7 cellular contexts compared by ENCODE assay signal in the genomic region with DNA sequence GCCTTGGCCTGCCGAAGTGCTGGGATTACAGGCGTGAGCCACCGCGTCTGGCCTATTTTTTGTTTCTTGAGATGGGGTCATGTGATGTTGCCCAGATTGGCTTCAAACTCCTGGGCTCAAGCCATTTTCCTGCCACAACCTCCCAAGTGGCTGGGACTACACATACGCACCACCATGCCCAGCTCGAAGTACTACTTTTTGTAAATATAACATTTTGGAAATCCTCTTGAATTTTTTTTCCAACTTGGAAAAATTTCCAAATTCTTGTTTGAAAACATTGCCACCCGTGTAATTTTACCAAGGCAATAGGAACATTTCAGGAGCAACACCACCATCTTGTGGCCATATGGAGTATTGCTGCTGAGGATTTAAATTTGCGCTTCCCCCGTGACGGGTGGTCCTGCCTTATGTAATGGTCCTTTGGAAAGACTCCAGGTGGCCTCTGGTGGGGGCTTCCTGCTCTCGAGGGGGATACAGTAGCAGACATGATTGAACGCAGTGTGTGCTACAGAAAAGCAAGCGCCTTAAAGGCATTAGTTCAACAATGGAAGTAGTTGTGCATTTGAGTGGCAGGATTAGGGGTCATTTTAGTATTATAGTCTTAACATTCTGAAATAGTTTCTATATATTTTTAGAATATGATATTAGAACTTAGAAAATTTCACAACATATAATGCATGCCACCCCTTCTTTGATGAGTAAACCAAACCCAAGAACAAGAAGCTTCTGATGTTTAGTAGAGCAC. TPM values are rescaled to one million over a fixed set of nuclear protein-coding genes. Genes with fewer than 3 reads are reported as not detected.
DNase-seq lines count a peak whose midpoint lies in the region; ATAC-seq, FAIRE-seq and TF ChIP-seq lines count a peak whose summit lies in the region.

No MANE protein-coding gene starts in this region.

- peaks cover 4 to 19% of the 10 kb centered on the region in 2 donors for H3K36me3 ChIP-seq in kidney (ENCODE audit: control insufficient read depth in 1 of 2, insufficient read depth in 2 of 2, low read length in 2 of 2)

- H3K4me3 ChIP-seq in GM12865 (ENCODE audit: low read depth, low read length) (no peak overlapping the region), WI38 (ENCODE audit: low read depth, low read length) (no peak overlapping the region), cardiac fibroblast (replicated peaks in 1 of 2; ENCODE audit: low read depth in 2 of 2, low read length in 2 of 2) (no peak overlapping the region), kidney (ENCODE audit: low read length in 2 of 2) (no peak overlapping the region)

- no peaks in the 10 kb centered on the region for H3K9me3 ChIP-seq in kidney (ENCODE audit: control insufficient read depth in 1 of 2, low read length in 2 of 2)

- H3K9ac ChIP-seq in kidney (ENCODE audit: low read length in 2 of 2), result no peak overlapping the region

- intact Hi-C loops in kidney (cut with DNase I), result no loop called here

- H3K4me1 ChIP-seq in kidney (ENCODE audit: control insufficient read depth in 1 of 2, insufficient read depth in 1 of 2, low read depth in 1 of 2, low read length in 2 of 2), result peaks cover 0 to 2% of the 10 kb centered on the region in 2 donors

- peak; percentile 61 for FAIRE-seq in kidney (lab: Jason Lieb, UNC)

- H3K27ac ChIP-seq in kidney (ENCODE audit: low read depth in 2 of 2, low read length in 2 of 2), result no peak overlapping the region

- peak; percentile 74 for DNase-seq in GM12865 (ENCODE audit: low read depth)
- DNase-seq in NCI-H1105 treated with DMSO at 0.1 percent for 48 hours (lab: John Stamatoyannopoulos, UW), result peak; percentile 28
- DNase-seq in cardiac fibroblast (ENCODE audit: low read depth in 2 of 2), result peak; percentile 81 to 82
- no peak for DNase-seq in kidney
- peak; percentile 62 to 71 for DNase-seq in stimulated activated CD4-positive, alpha-beta T cell treated with anti-CD3 and anti-CD28 coated beads, Interleukin-2, amount 100 ng/mL, for 24 hours

- no peak for ATAC-seq in GM19328 (IDR thresholded peaks at IDR 0.05; ENCODE audit: unreplicated experiment)

- TF ChIP-seq CTCF in GM12865 (IDR thresholded peaks at IDR 0.05; ENCODE audit: insufficient read depth, low read depth, low read length, missing control alignments), result peak; percentile 73
- peak; percentile 76 for TF ChIP-seq CTCF in WI38 (IDR thresholded peaks at IDR 0.05; ENCODE audit: low read depth, low read length)
- TF ChIP-seq CTCF in cardiac fibroblast (IDR thresholded peaks at IDR 0.05; ENCODE audit: low read depth, low read length), result peak; percentile 83
- TF ChIP-seq CTCF in kidney (IDR thresholded peaks at IDR 0.05; ENCODE audit: borderline replicate concordance, extremely low read depth, insufficient read depth), result peak; percentile 89

RNA-seq across cellular contexts. Expression of a gene that starts 8.0 kb away (rescaled TPM):
- 36.8 TPM for total RNA-seq in kidney
- 24.5 TPM for polyA plus RNA-seq in kidney (ENCODE audit: insufficient read depth, low read depth, low replicate concordance)

RNA-seq across cellular contexts. Expression of a gene that starts 36.7 kb away (rescaled TPM):
- 31.3 TPM for total RNA-seq in kidney
- polyA plus RNA-seq in kidney (ENCODE audit: insufficient read depth, low read depth, low replicate concordance), result 52.5 TPM

RNA-seq across cellular contexts. Expression of a gene that starts 44.4 kb away (rescaled TPM):
- total RNA-seq in kidney, result not detected
- not detected for polyA plus RNA-seq in kidney (ENCODE audit: insufficient read depth, low read depth, low replicate concordance)

RNA-seq across cellular contexts. Expression of a gene that starts 49.5 kb away (rescaled TPM):
- total RNA-seq in kidney, result 5.9 TPM
- polyA plus RNA-seq in kidney (ENCODE audit: insufficient read depth, low read depth, low replicate concordance), result 3.5 TPM
